Comparison of ENCODE assay signal across 28 cellular contexts in the genomic region with DNA sequence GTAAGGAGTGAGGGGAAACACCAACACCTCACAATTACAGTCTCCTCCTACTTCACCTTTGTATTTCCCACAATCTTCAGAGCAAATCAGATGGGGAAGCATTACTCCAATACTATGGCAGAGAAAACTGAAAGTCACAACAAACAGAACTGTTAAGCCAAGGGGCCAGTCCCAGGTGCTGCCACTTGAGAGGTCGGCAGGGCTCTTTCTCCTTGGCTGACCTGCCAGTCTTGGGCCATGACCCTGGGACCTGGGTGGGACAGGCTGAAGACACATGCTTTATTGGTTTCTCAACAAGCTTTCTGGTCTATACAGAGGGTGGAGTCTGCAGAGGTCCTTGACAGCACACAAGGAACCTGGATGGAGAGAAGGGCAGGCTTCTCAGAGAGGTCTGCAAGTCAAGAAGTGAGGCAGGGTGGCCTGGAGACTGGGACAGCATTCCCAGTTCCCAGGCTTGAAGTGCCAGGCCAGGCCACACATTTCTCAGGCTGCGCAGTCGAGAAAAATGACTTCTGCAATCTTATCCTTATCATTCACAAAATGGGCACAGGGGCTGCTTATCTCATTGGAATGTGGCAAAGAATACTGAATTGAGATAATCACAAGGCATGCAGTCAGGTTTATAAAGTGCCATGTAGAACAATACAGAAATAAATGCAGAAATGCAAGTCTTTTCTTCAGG.
DNase-seq lines count a peak whose midpoint lies in the region; ATAC-seq, FAIRE-seq and TF ChIP-seq lines count a peak whose summit lies in the region.
"Had no signal": no experiment of that assay in that cellular context is flagged by ENCODE, and none has a peak within 500 bp of the region (broad histone marks: within the 10 kb centered on the region; RNA-seq: fewer than 3 reads in every experiment).

No MANE protein-coding gene starts in this region.

- no peak overlapping the region for H3K9ac ChIP-seq in neural progenitor cell
- H3K9ac ChIP-seq: BLaER1 treated with 17β-estradiol and CSF1 and Interleukin-3, amounts not matched to agents 10 nM and 100 nM had no signal

- H3K27me3 ChIP-seq in body of pancreas (no peaks in the 10 kb centered on the region), neural progenitor cell (no peaks in the 10 kb centered on the region), pancreas (no peaks in the 10 kb centered on the region), lower lobe of right lung (ENCODE audit: low read depth) (no peaks in the 10 kb centered on the region), testis (no peaks in the 10 kb centered on the region)
- H3K27me3 ChIP-seq: BE2C; BLaER1 treated with 17β-estradiol and CSF1 and Interleukin-3, amounts not matched to agents 10 nM and 100 nM had no signal

- no peaks in the 10 kb centered on the region for H3K27me3 Mint-ChIP-seq in neural progenitor cell (ENCODE audit: insufficient read depth, low read depth)

- H3K4me2 ChIP-seq in neural progenitor cell: peak overlapping the region; percentile 57
- H3K4me2 ChIP-seq: A549; BLaER1 treated with 17β-estradiol and CSF1 and Interleukin-3, amounts not matched to agents 10 nM and 100 nM had no signal

- H3K36me3 ChIP-seq in body of pancreas (replicated peaks in 1 of 2; ENCODE audit: insufficient read depth in 1 of 2, low read depth in 2 of 2) (no peaks in the 10 kb centered on the region), neural progenitor cell (no peaks in the 10 kb centered on the region), pancreas (no peaks in the 10 kb centered on the region), lower lobe of right lung (no peaks in the 10 kb centered on the region), testis (ENCODE audit: low read depth, missing control alignments) (no peaks in the 10 kb centered on the region)
- H3K36me3 ChIP-seq: BE2C; BLaER1 treated with 17β-estradiol and CSF1 and Interleukin-3, amounts not matched to agents 10 nM and 100 nM; HAP-1 had no signal

- no peak for TF ChIP-seq POLR2A in body of pancreas (IDR thresholded peaks at IDR 0.05)
- TF ChIP-seq POLR2A in testis (IDR thresholded peaks at IDR 0.05): no peak
- TF ChIP-seq POLR2A in GM12891 (IDR thresholded peaks at IDR 0.05; ENCODE audit: low read depth, low read length): no peak

- H3K79me2 ChIP-seq in neural progenitor cell (ENCODE audit: low read depth): no peaks in the 10 kb centered on the region

- intact Hi-C loops in body of pancreas (cut with DNase I): no loop called here
- intact Hi-C loops in pancreas (cut with DNase I): no loop called here
- intact Hi-C loops in lower lobe of right lung (cut with DNase I): no loop called here
- intact Hi-C loops in testis (cut with DNase I; ENCODE audit: low total_unique reads): no loop called here

- H3K4me3 Mint-ChIP-seq in neural progenitor cell: no peak overlapping the region
- no peak overlapping the region for H3K4me3 Mint-ChIP-seq in stimulated activated effector memory CD8-positive, alpha-beta T cell treated with anti-CD3 and anti-CD28 coated beads, Interleukin-12 subunit alpha, Interleukin-12 subunit beta, amount 100 ng/mL, for 72 hours
- H3K4me3 Mint-ChIP-seq: CD14-positive monocyte; CD4-positive, alpha-beta T cell; CD8-positive, alpha-beta memory T cell; HFFc6 had no signal

- H3K27ac ChIP-seq in body of pancreas (peak overlapping the region in 3 of 4 donors; percentile 52 to 62 (median 56)), neural progenitor cell (no peak overlapping the region), pancreas (peak overlapping the region; percentile 2 to 51 (median 24)), lower lobe of right lung (no peak overlapping the region), testis (no peak overlapping the region)
- H3K27ac ChIP-seq: A549; BLaER1 treated with 17β-estradiol and CSF1 and Interleukin-3, amounts not matched to agents 10 nM and 100 nM had no signal

- peaks cover 30% of the 10 kb centered on the region for H3K4me1 ChIP-seq in body of pancreas
- peaks cover 20% of the 10 kb centered on the region for H3K4me1 ChIP-seq in neural progenitor cell
- peaks cover 11 to 16% (median 16%) of the 10 kb centered on the region in 3 donors for H3K4me1 ChIP-seq in pancreas
- no peaks in the 10 kb centered on the region for H3K4me1 ChIP-seq in lower lobe of right lung
- no peaks in the 10 kb centered on the region for H3K4me1 ChIP-seq in testis
- H3K4me1 ChIP-seq: A549; BE2C; BLaER1 treated with 17β-estradiol and CSF1 and Interleukin-3, amounts not matched to agents 10 nM and 100 nM; HAP-1 had no signal

- TF ChIP-seq CTCF in body of pancreas (IDR thresholded peaks at IDR 0.05): no peak
- no peak for TF ChIP-seq CTCF in neural progenitor cell (IDR thresholded peaks at IDR 0.05)
- TF ChIP-seq CTCF in pancreas (IDR thresholded peaks at IDR 0.05): no peak
- no peak for TF ChIP-seq CTCF in lower lobe of right lung (IDR thresholded peaks at IDR 0.05)
- no peak for TF ChIP-seq CTCF in testis (IDR thresholded peaks at IDR 0.05)

- FAIRE-seq in pancreas (lab: Jason Lieb, UNC) (no peak), GM12891 (lab: Jason Lieb, UNC) (no peak)
- FAIRE-seq: A549, D721Med, GM12878, GM18507, H54 had no signal

- peak; percentile 55 for ATAC-seq in body of pancreas
- ATAC-seq in pancreas: peak; percentile 50 to 76 (median 68)
- peak; percentile 31 for ATAC-seq in stimulated activated effector memory CD8-positive, alpha-beta T cell treated with anti-CD3 and anti-CD28 coated beads, Interleukin-12 subunit alpha, Interleukin-12 subunit beta, amount 100 ng/mL, for 72 hours
- ATAC-seq in lower lobe of right lung: no peak
- no peak for ATAC-seq in SK-N-SH treated with all-trans-retinoic acid at 6 μM for 48 hours
- ATAC-seq: A549, GM12878 had no signal

- peaks cover 18% of the 10 kb centered on the region for H3K4me1 Mint-ChIP-seq in neural progenitor cell
- H3K4me1 Mint-ChIP-seq in stimulated activated effector memory CD8-positive, alpha-beta T cell treated with anti-CD3 and anti-CD28 coated beads, Interleukin-12 subunit alpha, Interleukin-12 subunit beta, amount 100 ng/mL, for 72 hours: no peaks in the 10 kb centered on the region
- H3K4me1 Mint-ChIP-seq: CD14-positive monocyte; CD8-positive, alpha-beta memory T cell had no signal

- no peak overlapping the region for H3K27ac Mint-ChIP-seq in neural progenitor cell
- H3K27ac Mint-ChIP-seq in stimulated activated effector memory CD8-positive, alpha-beta T cell treated with anti-CD3 and anti-CD28 coated beads, Interleukin-12 subunit alpha, Interleukin-12 subunit beta, amount 100 ng/mL, for 72 hours: no peak overlapping the region
- H3K27ac Mint-ChIP-seq: CD14-positive monocyte; CD4-positive, alpha-beta T cell; CD8-positive, alpha-beta memory T cell; HFFc6 had no signal

- H3K36me3 Mint-ChIP-seq in neural progenitor cell: no peaks in the 10 kb centered on the region
- no peaks in the 10 kb centered on the region for H3K36me3 Mint-ChIP-seq in stimulated activated effector memory CD8-positive, alpha-beta T cell treated with anti-CD3 and anti-CD28 coated beads, Interleukin-12 subunit alpha, Interleukin-12 subunit beta, amount 100 ng/mL, for 72 hours
- H3K36me3 Mint-ChIP-seq: CD14-positive monocyte had no signal

- DNase-seq in body of pancreas: peak in 2 of 4 donors; percentile 21 to 55
- DNase-seq in neural progenitor cell (ENCODE audit: low spot score): no peak
- DNase-seq in pancreas: no peak
- DNase-seq in stimulated activated effector memory CD8-positive, alpha-beta T cell treated with anti-CD3 and anti-CD28 coated beads, Interleukin-12 subunit alpha, Interleukin-12 subunit beta, amount 100 ng/mL, for 72 hours (ENCODE audit: low spot score in 2 of 2): no peak
- DNase-seq in lower lobe of right lung: no peak
- DNase-seq in testis: no peak
- DNase-seq in GM12891 (ENCODE audit: insufficient read length, low spot score): no peak
- DNase-seq: 8988T; ACHN; AML-193; BE2C; CD4-positive, alpha-beta T cell; CD8-positive, alpha-beta memory T cell; DMS 273 treated with DMSO at 0.1 percent for 48 hours; DMS79; EL; GDM1; GOT3; HFFc6 had no signal

- no peaks in the 10 kb centered on the region for H4K20me1 ChIP-seq in neural progenitor cell (ENCODE audit: low read depth)
- H4K20me1 ChIP-seq: BLaER1 treated with 17β-estradiol and CSF1 and Interleukin-3, amounts not matched to agents 10 nM and 100 nM had no signal

- 19 to 23% methylated on average over 3 of the region's 3 CpGs for WGBS in body of pancreas, 2 donors
- 17 to 18% methylated on average over 3 of the region's 3 CpGs for WGBS in pancreas, 2 donors
- 72 to 75% methylated on average over 3 of the region's 3 CpGs for WGBS in testis, 2 donors

- H3K4me3 ChIP-seq in body of pancreas: no peak overlapping the region
- H3K4me3 ChIP-seq in neural progenitor cell: no peak overlapping the region
- no peak overlapping the region for H3K4me3 ChIP-seq in pancreas
- H3K4me3 ChIP-seq in lower lobe of right lung: no peak overlapping the region
- H3K4me3 ChIP-seq in testis: no peak overlapping the region
- H3K4me3 ChIP-seq: A549; BLaER1 treated with 17β-estradiol and CSF1 and Interleukin-3, amounts not matched to agents 10 nM and 100 nM; GM12878; HAP-1 had no signal

- peaks cover 9% of the 10 kb centered on the region for H3K9me3 Mint-ChIP-seq in neural progenitor cell
- peaks cover 2% of the 10 kb centered on the region for H3K9me3 Mint-ChIP-seq in stimulated activated effector memory CD8-positive, alpha-beta T cell treated with anti-CD3 and anti-CD28 coated beads, Interleukin-12 subunit alpha, Interleukin-12 subunit beta, amount 100 ng/mL, for 72 hours
- H3K9me3 Mint-ChIP-seq: CD4-positive, alpha-beta T cell; HFFc6 had no signal

- no peaks in the 10 kb centered on the region for H3F3A ChIP-seq in neural progenitor cell (ENCODE audit: low read depth)

- H3K9me3 ChIP-seq in body of pancreas: no peaks in the 10 kb centered on the region
- no peaks in the 10 kb centered on the region for H3K9me3 ChIP-seq in neural progenitor cell (ENCODE audit: low read depth)
- H3K9me3 ChIP-seq in pancreas: no peaks in the 10 kb centered on the region
- no peaks in the 10 kb centered on the region for H3K9me3 ChIP-seq in lower lobe of right lung
- H3K9me3 ChIP-seq in testis: no peaks in the 10 kb centered on the region
- H3K9me3 ChIP-seq: A549, BE2C, HAP-1 had no signal

- no peak overlapping the region for H2AFZ ChIP-seq in neural progenitor cell (replicated peaks)

TF ChIP-seq in GM12891, 5 proteins besides CTCF, POLR2A, EP300 and RAD21:
- no peak for TF ChIP-seq POU2F2 (IDR thresholded peaks at IDR 0.05; ENCODE audit: low read depth, low read length)
- no peak for TF ChIP-seq PAX5 (IDR thresholded peaks at IDR 0.05; ENCODE audit: insufficient read depth, low read length, severe bottlenecking)
- TF ChIP-seq TAF1 (IDR thresholded peaks at IDR 0.05; ENCODE audit: low read depth, low read length): no peak
- no peak for TF ChIP-seq SPI1 (IDR thresholded peaks at IDR 0.05; ENCODE audit: low read depth, low read length)
- TF ChIP-seq POLR2AphosphoS5 (IDR thresholded peaks at IDR 0.05; ENCODE audit: low read depth, low read length): no peak

Comparison
In these comparisons a context has a peak if more than half of its experiments do, and no peak if none do; other contexts are left out.
1. ATAC-seq: peak in body of pancreas (single experiment), pancreas (4 of 4) and stimulated activated effector memory CD8-positive, alpha-beta T cell treated with anti-CD3 and anti-CD28 coated beads, Interleukin-12 subunit alpha, Interleukin-12 subunit beta, amount 100 ng/mL, for 72 hours (single experiment); none in lower lobe of right lung (0 of 2) and SK-N-SH treated with all-trans-retinoic acid at 6 μM for 48 hours (single experiment).
2. H3K27ac ChIP-seq: peak in body of pancreas (3 of 4) and pancreas (4 of 4); none in neural progenitor cell (single experiment), lower lobe of right lung (single experiment) and testis (0 of 2).